ENCODE assay signal across 9 cellular contexts in the genomic region with DNA sequence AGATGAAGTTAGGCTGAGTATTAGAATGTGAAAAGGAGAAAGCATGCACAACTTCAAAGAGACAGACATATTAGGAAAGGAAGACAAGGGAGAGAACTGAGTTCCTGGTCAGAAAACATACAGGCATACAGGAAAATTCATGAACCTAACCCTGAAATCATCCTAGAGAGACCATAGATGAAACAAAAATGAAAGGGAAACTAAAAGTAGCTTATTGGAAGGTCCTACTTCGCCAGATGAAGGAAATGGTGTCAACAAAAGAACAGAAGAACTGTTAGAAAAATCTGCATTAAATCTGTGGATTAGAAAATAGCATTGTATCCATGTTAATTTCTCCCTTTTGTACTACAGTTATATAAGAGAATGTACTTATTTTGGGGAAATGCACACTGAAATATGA.
DNase-seq lines count a peak whose midpoint lies in the region; ATAC-seq and TF ChIP-seq lines count a peak whose summit lies in the region.
"Had no signal": no experiment of that assay in that cellular context is flagged by ENCODE, and none has a peak within 500 bp of the region (broad histone marks: within the 10 kb centered on the region; RNA-seq: fewer than 3 reads in every experiment).

No MANE protein-coding gene starts in this region.

- no peaks in the 10 kb centered on the region for H3K27me3 ChIP-seq in KMS-11 (ENCODE audit: insufficient read depth, low read depth)
- no peaks in the 10 kb centered on the region for H3K27me3 ChIP-seq in MG63

- peak overlapping the region; percentile 24 for H2AFZ ChIP-seq in KMS-11 (ENCODE audit: low read depth)

- H3K27ac Mint-ChIP-seq in immature natural killer cell: peak overlapping the region; percentile 17 to 73 (median 36)

- in situ Hi-C loops in GM13976 (cut with MboI; ENCODE audit: low sequenced_read_pairs, unreplicated experiment): no loop called here

- ATAC-seq in GM21390 (IDR thresholded peaks at IDR 0.05; ENCODE audit: unreplicated experiment): peak; percentile 79
- ATAC-seq: K562 had no signal

- peaks cover 0 to 9% (median 4%) of the 10 kb centered on the region in 6 donors for H3K9me3 Mint-ChIP-seq in immature natural killer cell

- H4K20me1 ChIP-seq in KMS-11 (ENCODE audit: insufficient read depth): no peaks in the 10 kb centered on the region

- H3K27me3 Mint-ChIP-seq in immature natural killer cell (ENCODE audit: low read depth in 3 of 3): no peaks in the 10 kb centered on the region

- no peaks in the 10 kb centered on the region for H3K9me3 ChIP-seq in MG63

- no peak overlapping the region for H3K9ac ChIP-seq in KMS-11

- DNase-seq in GM13976 (ENCODE audit: low spot score) (peak; percentile 20), immature natural killer cell (peak in 2 of 3 donors; percentile 0 to 14), MG63 (no peak), NCI-H1436 treated with DMSO at 0.1 percent for 48 hours (lab: John Stamatoyannopoulos, UW) (no peak), mesenteric fat pad (ENCODE audit: low spot score) (no peak)
- no peak for DNase-seq in central memory CD4-positive, alpha-beta T cell

- peaks cover 0 to 4% (median 3%) of the 10 kb centered on the region in 3 donors for H3K36me3 Mint-ChIP-seq in immature natural killer cell

- peaks cover 25% of the 10 kb centered on the region for H3K4me1 ChIP-seq in KMS-11 (ENCODE audit: low read depth, poor library complexity, severe bottlenecking)

- TF ChIP-seq CTCF in GM13976 (IDR thresholded peaks at IDR 0.05; ENCODE audit: borderline replicate concordance, control extremely low read depth, extremely low read depth, insufficient read depth, missing control alignments) (no peak), KMS-11 (conservative IDR thresholded peaks at IDR 0.05; ENCODE audit: low read depth, low read length) (no peak)

- H3K4me3 ChIP-seq in KMS-11 (IDR thresholded peaks at IDR 0.05; ENCODE audit: insufficient read depth, low read depth, low read length) (no peak overlapping the region), MG63 (no peak overlapping the region)
- H3K4me3 ChIP-seq: K562 had no signal

- H3K4me3 Mint-ChIP-seq in immature natural killer cell: peak overlapping the region; percentile 48 to 83 (median 66)

- H3K36me3 ChIP-seq in KMS-11 (ENCODE audit: insufficient read depth): no peaks in the 10 kb centered on the region
- no peaks in the 10 kb centered on the region for H3K36me3 ChIP-seq in MG63

- peak overlapping the region; percentile 26; the same call in 1 of the 2 replicates for H3K4me2 ChIP-seq in KMS-11

- peaks cover 7 to 17% of the 10 kb centered on the region in 2 donors for H3K4me1 Mint-ChIP-seq in immature natural killer cell

- no peaks in the 10 kb centered on the region for H3K79me2 ChIP-seq in KMS-11 (ENCODE audit: insufficient read depth, low read depth)

- no peak overlapping the region for H3K27ac ChIP-seq in KMS-11

Comparison
In these comparisons a context has a peak if more than half of its experiments do, and no peak if none do; other contexts are left out.
1. DNase-seq: peak in GM13976 (single experiment) and immature natural killer cell (2 of 3); none in MG63 (single experiment), central memory CD4-positive, alpha-beta T cell (single experiment), NCI-H1436 treated with DMSO at 0.1 percent for 48 hours (single experiment) and mesenteric fat pad (single experiment).